15 cellular contexts compared by ENCODE assay signal in the genomic region with DNA sequence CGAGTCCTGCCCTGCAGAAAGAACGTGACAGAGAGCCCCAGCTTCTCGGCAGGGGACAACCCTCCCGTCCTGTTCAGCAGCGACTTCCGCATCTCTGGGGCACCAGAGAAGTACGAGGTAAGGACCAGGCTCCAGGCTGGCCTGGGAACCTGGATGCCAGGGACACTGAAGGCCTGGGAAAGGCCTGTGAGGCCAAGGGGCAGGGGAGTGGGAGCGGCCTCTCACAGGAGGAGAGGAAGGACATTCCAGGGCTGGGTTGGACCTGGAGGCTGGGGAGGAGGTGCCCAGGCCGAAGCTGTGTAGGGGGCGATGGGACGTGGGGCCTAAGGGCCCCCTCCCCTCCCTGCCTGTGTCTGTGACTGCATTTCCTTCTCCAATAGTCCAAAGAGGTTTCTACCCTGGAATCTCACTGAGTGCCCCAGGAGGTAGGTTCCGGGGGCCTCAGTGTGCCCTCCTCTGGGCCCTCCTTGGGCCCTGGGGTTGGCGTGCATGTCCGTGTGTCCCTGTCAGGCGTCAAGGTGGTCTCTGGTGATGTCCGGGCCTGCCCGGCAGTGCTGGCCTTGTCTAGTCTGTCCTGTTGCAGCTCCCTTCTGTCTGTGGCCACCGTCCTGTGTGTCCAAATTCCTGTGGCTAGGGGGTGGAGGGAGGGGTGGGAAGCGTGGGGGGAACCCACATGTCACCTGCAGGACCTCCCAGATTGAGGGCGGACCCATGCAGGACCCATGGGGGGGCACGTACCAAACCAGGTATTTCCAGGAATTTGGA. TPM values are rescaled to one million over a fixed set of nuclear protein-coding genes. Genes with fewer than 3 reads are reported as not detected.
"Had no signal": no experiment of that assay in that cellular context is flagged by ENCODE, and none has a peak within 500 bp of the region (broad histone marks: within the 10 kb centered on the region; RNA-seq: fewer than 3 reads in every experiment).

No MANE protein-coding gene starts in this region.

- DNase-seq: activated CD4-positive, alpha-beta T cell treated with anti-CD3 and anti-CD28 coated beads for 48 hours; activated CD8-positive, alpha-beta T cell treated with anti-CD3 and anti-CD28 coated beads, Interleukin-2, amount 10 ng/mL, durations not matched to agents 7 days and 5 days; activated naive CD4-positive, alpha-beta T cell treated with Interleukin-2 at 50 U/mL for 16 hours; activated naive CD8-positive, alpha-beta T cell treated with anti-CD3 and anti-CD28 coated beads, Interleukin-2, amount 50 U/mL, for 24 hours; esophagus squamous epithelium; foreskin fibroblast had no signal

- H3K9me3 ChIP-seq: esophagus squamous epithelium, tibial nerve had no signal

- H2AFZ ChIP-seq: neural progenitor cell had no signal

- H3K4me1 ChIP-seq: esophagus squamous epithelium, neural progenitor cell had no signal

- H3K4me2 ChIP-seq: neural progenitor cell had no signal

- H3K9ac ChIP-seq: neural progenitor cell had no signal

- H3K27ac ChIP-seq: cardiac muscle cell, esophagus squamous epithelium, neural progenitor cell, skin epidermis, tibial nerve had no signal

- H3K27me3 ChIP-seq: cardiac muscle cell, neural progenitor cell, tibial nerve had no signal

- H3K4me3 ChIP-seq: cardiac muscle cell, esophagus squamous epithelium, neural progenitor cell, skin epidermis, tibial nerve had no signal

- H3K36me3 ChIP-seq: cardiac muscle cell, esophagus squamous epithelium, neural progenitor cell had no signal

RNA-seq across cellular contexts. Expression of a gene that starts 16.9 kb away (rescaled TPM):
- total RNA-seq: astrocyte had no signal
- polyA plus RNA-seq: cardiac muscle cell had no signal

RNA-seq across cellular contexts. Expression of a gene that starts 20.1 kb away (rescaled TPM):
- total RNA-seq: activated T-helper 1 cell treated with anti-CD3 and anti-CD28 coated beads, Interleukin-12 subunit alpha, Interleukin-12 subunit beta, Interleukin-2, Interleukin-4 antibody, amounts not matched to agents 30 ng/mL and 10 ng/mL and 1 ng/mL, durations not matched to agents 14 hours and 24 hours and 36 hours; astrocyte; mesenteric fat pad; subcutaneous adipose tissue had no signal

RNA-seq across cellular contexts. Expression of a gene that starts 29.8 kb away (rescaled TPM):
- total RNA-seq: esophagus squamous epithelium, mesenteric fat pad, subcutaneous adipose tissue had no signal

RNA-seq across cellular contexts. Expression of a gene that starts 35.6 kb away (rescaled TPM):
- total RNA-seq: activated CD8-positive, alpha-beta T cell treated with anti-CD3 and anti-CD28 coated beads, Interleukin-2, amount 10 ng/mL, durations not matched to agents 7 days and 5 days; astrocyte; cardiac muscle cell; esophagus squamous epithelium; left lobe of liver; mesenteric fat pad; subcutaneous adipose tissue had no signal
